21 cellular contexts compared by ENCODE assay signal in the genomic region with DNA sequence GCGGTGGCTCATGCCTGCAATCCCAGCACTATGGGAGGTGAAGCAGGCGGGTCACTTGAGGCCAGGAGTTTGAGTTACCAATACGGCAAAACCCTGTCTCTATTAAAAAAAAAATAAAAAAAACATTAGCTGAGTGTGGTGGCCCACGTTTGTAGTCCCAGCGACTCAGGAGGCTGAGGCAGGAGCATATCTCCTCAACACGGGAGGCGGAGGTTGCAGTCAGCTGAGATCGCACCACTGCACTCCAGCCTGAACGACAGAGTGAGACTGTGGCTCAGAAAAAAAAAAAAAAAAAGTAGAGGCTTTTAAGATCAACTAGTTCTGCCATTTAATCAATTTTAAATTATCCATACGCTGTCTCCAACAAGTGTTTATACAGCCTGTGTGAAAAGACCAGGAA.
A peak's percentile ranks its signal among the peaks of the same experiment; 100 is the strongest.
DNase-seq lines count a peak whose midpoint lies in the region; ATAC-seq, FAIRE-seq and TF ChIP-seq lines count a peak whose summit lies in the region.
"Had no signal": no experiment of that assay in that cellular context is flagged by ENCODE, and none has a peak within 500 bp of the region (broad histone marks: within the 10 kb centered on the region; RNA-seq: fewer than 3 reads in every experiment).

No MANE protein-coding gene starts in this region.

- H3K9me3 ChIP-seq in K562 (replicated peaks; ENCODE audit: control insufficient read depth, insufficient read depth, low read depth, low read length) (no peaks in the 10 kb centered on the region), spleen (peaks cover 0 to 7% (median 1%) of the 10 kb centered on the region in 8 donors), prostate gland (no peaks in the 10 kb centered on the region)
- H3K9me3 ChIP-seq: A549, Caco-2 had no signal

- no peaks in the 10 kb centered on the region for H3K4me1 ChIP-seq in K562 (replicated peaks in 1 of 2; ENCODE audit: control insufficient read depth in 2 of 2, insufficient read depth in 2 of 2, low read length in 2 of 2)
- no peaks in the 10 kb centered on the region for H3K4me1 ChIP-seq in spleen
- no peaks in the 10 kb centered on the region for H3K4me1 ChIP-seq in prostate gland (replicated peaks)
- H3K4me1 ChIP-seq: A549; BLaER1 treated with 17β-estradiol and CSF1 and Interleukin-3, amounts not matched to agents 10 nM and 100 nM; Caco-2 had no signal

- CTCF ChIA-PET in HEK293T (lab: Yijun Ruan, JAX), result interaction anchor here (0.6 to 0.7 kb wide), 2 partner anchors 13 to 26 kb away, joined by 3 to 5 read pairs; no protein-coding TSS in a partner anchor
- CTCF ChIA-PET in K562 (lab: Yijun Ruan, JAX; ENCODE audit: low intra/inter-chr PET ratio), result no interaction called here

- no peak overlapping the region for H2AFZ ChIP-seq in K562 (ENCODE audit: low read depth, low read length)

- H3K79me2 ChIP-seq in K562 (ENCODE audit: control insufficient read depth, insufficient read depth, low read length), result no peaks in the 10 kb centered on the region

- WGBS in K562 (ENCODE audit: insufficient coverage, low coverage, missing lambda C conversion rate), result 22% methylated on average over 8 of the region's 10 CpGs
- 86 to 91% (median 90%) methylated on average over 10 of the region's 10 CpGs for WGBS in spleen, 5 donors
- WGBS in prostate gland, result 88% methylated on average over 10 of the region's 10 CpGs

- ATAC-seq in K562 (peak; percentile 68), GM21786 (IDR thresholded peaks at IDR 0.05; ENCODE audit: unreplicated experiment) (no peak), HG03460 (IDR thresholded peaks at IDR 0.05; ENCODE audit: unreplicated experiment) (no peak)
- ATAC-seq: A549; CD8-positive, alpha-beta T cell had no signal

- H3K4me2 ChIP-seq in K562 (ENCODE audit: insufficient read depth, low read length), result no peak overlapping the region
- H3K4me2 ChIP-seq: A549; BLaER1 treated with 17β-estradiol and CSF1 and Interleukin-3, amounts not matched to agents 10 nM and 100 nM had no signal

- H3K27me3 ChIP-seq in K562 (ENCODE audit: control insufficient read depth in 2 of 2, insufficient read depth in 2 of 2, low read length in 2 of 2), result no peaks in the 10 kb centered on the region
- no peaks in the 10 kb centered on the region for H3K27me3 ChIP-seq in spleen (replicated peaks in 1 of 7)
- H3K27me3 ChIP-seq in prostate gland (replicated peaks; ENCODE audit: insufficient read depth), result no peaks in the 10 kb centered on the region
- H3K27me3 ChIP-seq: BLaER1 treated with 17β-estradiol and CSF1 and Interleukin-3, amounts not matched to agents 10 nM and 100 nM had no signal

- no peaks in the 10 kb centered on the region for H3K36me3 ChIP-seq in K562 (ENCODE audit: control insufficient read depth, insufficient read depth, low read length)
- H3K36me3 ChIP-seq in spleen, result no peaks in the 10 kb centered on the region
- H3K36me3 ChIP-seq in prostate gland, result no peaks in the 10 kb centered on the region
- H3K36me3 ChIP-seq: BLaER1 treated with 17β-estradiol and CSF1 and Interleukin-3, amounts not matched to agents 10 nM and 100 nM had no signal

- TF ChIP-seq CTCF in K562 (IDR thresholded peaks at IDR 0.05 in 2 of 3, conservative IDR thresholded peaks at IDR 0.05 in 1 of 3; ENCODE audit: insufficient read depth in 2 of 3, low read depth in 1 of 3, low read length in 3 of 3) (no peak), spleen (IDR thresholded peaks at IDR 0.05 in 8 of 11, conservative IDR thresholded peaks at IDR 0.05 in 3 of 11) (no peak), prostate gland (IDR thresholded peaks at IDR 0.05) (no peak)

- POLR2A ChIA-PET in HEK293T (lab: Yijun Ruan, JAX) (no interaction called here), K562 (lab: Yijun Ruan, JAX) (interaction anchor here (0.6 kb wide), 1 partner anchor 78 kb away, joined by 7 read pairs; no protein-coding TSS in a partner anchor)

- no peak for DNase-seq in HEK293T (ENCODE audit: extremely low spot score)
- peak in 1 of 4 experiments; percentile 18 for DNase-seq in K562 (ENCODE audit: extremely low read depth in 1 of 4, low spot score in 3 of 4)
- peak; percentile 24 for DNase-seq in islet precursor cell
- peak; percentile 56 for DNase-seq in spleen
- DNase-seq in prostate gland (ENCODE audit: low spot score), result no peak
- DNase-seq: AML-193; Caco-2; Calu3; CD4-positive, alpha-beta T cell; CD8-positive, alpha-beta T cell; DMS79 treated with DMSO at 0.1 percent for 48 hours; GF-D8 had no signal

- intact Hi-C loops in K562 (cut with micrococcal nuclease), result no loop called here
- intact Hi-C loops in spleen (cut with DNase I; ENCODE audit: low total_unique reads), result no loop called here
- intact Hi-C loops in prostate gland (cut with DNase I), result no loop called here

- no peak for TF ChIP-seq RAD21 in K562 (CRISPR knock-in tag; conservative IDR thresholded peaks at IDR 0.05 in 1 of 2, IDR thresholded peaks at IDR 0.05 in 1 of 2)

- H3K27ac ChIP-seq in K562 (ENCODE audit: extremely low read depth, low read depth, low read length) (no peak overlapping the region), spleen (no peak overlapping the region), prostate gland (no peak overlapping the region)
- H3K27ac ChIP-seq: 22Rv1; A549; BLaER1 treated with 17β-estradiol and CSF1 and Interleukin-3, amounts not matched to agents 10 nM and 100 nM; C4-2B had no signal

- no peak for TF ChIP-seq EP300 in K562 (IDR thresholded peaks at IDR 0.05; ENCODE audit: low read length)

- H3K9ac ChIP-seq in K562 (ENCODE audit: insufficient read depth in 1 of 2, low read depth in 2 of 2, low read length in 2 of 2), result no peak overlapping the region
- H3K9ac ChIP-seq: BLaER1 treated with 17β-estradiol and CSF1 and Interleukin-3, amounts not matched to agents 10 nM and 100 nM had no signal

- FAIRE-seq in K562 (lab: Jason Lieb, UNC), result no peak
- FAIRE-seq: A549, D721Med, GM12891, GM19239 had no signal

- no peaks in the 10 kb centered on the region for H4K20me1 ChIP-seq in K562 (replicated peaks; ENCODE audit: control insufficient read depth, insufficient read depth, low read length)
- H4K20me1 ChIP-seq: BLaER1 treated with 17β-estradiol and CSF1 and Interleukin-3, amounts not matched to agents 10 nM and 100 nM had no signal

- TF ChIP-seq POLR2A in K562 (conservative IDR thresholded peaks at IDR 0.05) (no peak), spleen (IDR thresholded peaks at IDR 0.05) (no peak), prostate gland (IDR thresholded peaks at IDR 0.05) (no peak)

- no peak overlapping the region for H3K4me3 ChIP-seq in K562
- H3K4me3 ChIP-seq in spleen, result no peak overlapping the region
- H3K4me3 ChIP-seq in prostate gland, result no peak overlapping the region
- H3K4me3 ChIP-seq: A549; BLaER1 treated with 17β-estradiol and CSF1 and Interleukin-3, amounts not matched to agents 10 nM and 100 nM had no signal

- H3K9me1 ChIP-seq in K562 (ENCODE audit: control insufficient read depth, insufficient read depth, low read length), result no peaks in the 10 kb centered on the region

- BruUV-seq in K562 (replicated peaks; lab: Mats Ljungman, UMichigan), result no TSS peak

- in situ Hi-C loops in K562 (cut with MboI), result no loop called here

TF ChIP-seq in HEK293T, 16 proteins besides CTCF, POLR2A, EP300 and RAD21:
- TF ChIP-seq ZNF384 (IDR thresholded peaks at IDR 0.05), result peak; percentile 51; the same call in 1 of the 2 replicates
- no peak for TF ChIP-seq NFRKB (IDR thresholded peaks at IDR 0.05)
- TF ChIP-seq FOXA1 (IDR thresholded peaks at IDR 0.05), result no peak
- no peak for TF ChIP-seq ARNT (IDR thresholded peaks at IDR 0.05)

TF ChIP-seq in K562, 482 proteins besides CTCF, POLR2A, EP300 and RAD21 (continues in another document):
- TF ChIP-seq ZNF274 (IDR thresholded peaks at IDR 0.05; ENCODE audit: borderline replicate concordance, low read depth, low read length), result no peak
- TF ChIP-seq EHMT2 (IDR thresholded peaks at IDR 0.05), result no peak
- TF ChIP-seq, protein P1, sequence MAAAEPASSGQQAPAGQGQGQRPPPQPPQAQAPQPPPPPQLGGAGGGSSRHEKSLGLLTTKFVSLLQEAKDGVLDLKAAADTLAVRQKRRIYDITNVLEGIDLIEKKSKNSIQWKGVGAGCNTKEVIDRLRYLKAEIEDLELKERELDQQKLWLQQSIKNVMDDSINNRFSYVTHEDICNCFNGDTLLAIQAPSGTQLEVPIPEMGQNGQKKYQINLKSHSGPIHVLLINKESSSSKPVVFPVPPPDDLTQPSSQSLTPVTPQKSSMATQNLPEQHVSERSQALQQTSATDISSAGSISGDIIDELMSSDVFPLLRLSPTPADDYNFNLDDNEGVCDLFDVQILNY (CRISPR knock-in tag; IDR thresholded peaks at IDR 0.05), result no peak
- no peak for TF ChIP-seq ZNF780A (CRISPR knock-in tag; IDR thresholded peaks at IDR 0.05)
- no peak for TF ChIP-seq ASH1L (IDR thresholded peaks at IDR 0.05; ENCODE audit: borderline replicate concordance, low read depth, partially characterized antibody)
- TF ChIP-seq CREBBP (IDR thresholded peaks at IDR 0.05; ENCODE audit: low read depth, low read length), result no peak
- no peak for TF ChIP-seq XRCC4 (IDR thresholded peaks at IDR 0.05; ENCODE audit: extremely low read depth, insufficient read depth, insufficient read length)
- no peak for TF ChIP-seq ZNF444 (CRISPR knock-in tag; IDR thresholded peaks at IDR 0.05)
- TF ChIP-seq DDX20 (tag; IDR thresholded peaks at IDR 0.05; ENCODE audit: low read depth), result no peak
- TF ChIP-seq, protein P2, sequence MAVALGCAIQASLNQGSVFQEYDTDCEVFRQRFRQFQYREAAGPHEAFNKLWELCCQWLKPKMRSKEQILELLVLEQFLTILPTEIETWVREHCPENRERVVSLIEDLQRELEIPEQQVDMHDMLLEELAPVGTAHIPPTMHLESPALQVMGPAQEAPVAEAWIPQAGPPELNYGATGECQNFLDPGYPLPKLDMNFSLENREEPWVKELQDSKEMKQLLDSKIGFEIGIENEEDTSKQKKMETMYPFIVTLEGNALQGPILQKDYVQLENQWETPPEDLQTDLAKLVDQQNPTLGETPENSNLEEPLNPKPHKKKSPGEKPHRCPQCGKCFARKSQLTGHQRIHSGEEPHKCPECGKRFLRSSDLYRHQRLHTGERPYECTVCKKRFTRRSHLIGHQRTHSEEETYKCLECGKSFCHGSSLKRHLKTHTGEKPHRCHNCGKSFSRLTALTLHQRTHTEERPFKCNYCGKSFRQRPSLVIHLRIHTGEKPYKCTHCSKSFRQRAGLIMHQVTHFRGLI (CRISPR knock-in tag; IDR thresholded peaks at IDR 0.05), result no peak
- TF ChIP-seq, protein P3, sequence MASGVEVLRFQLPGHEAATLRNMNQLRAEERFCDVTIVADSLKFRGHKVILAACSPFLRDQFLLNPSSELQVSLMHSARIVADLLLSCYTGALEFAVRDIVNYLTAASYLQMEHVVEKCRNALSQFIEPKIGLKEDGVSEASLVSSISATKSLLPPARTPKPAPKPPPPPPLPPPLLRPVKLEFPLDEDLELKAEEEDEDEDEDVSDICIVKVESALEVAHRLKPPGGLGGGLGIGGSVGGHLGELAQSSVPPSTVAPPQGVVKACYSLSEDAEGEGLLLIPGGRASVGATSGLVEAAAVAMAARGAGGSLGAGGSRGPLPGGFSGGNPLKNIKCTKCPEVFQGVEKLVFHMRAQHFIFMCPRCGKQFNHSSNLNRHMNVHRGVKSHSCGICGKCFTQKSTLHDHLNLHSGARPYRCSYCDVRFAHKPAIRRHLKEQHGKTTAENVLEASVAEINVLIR (CRISPR knock-in tag; IDR thresholded peaks at IDR 0.05), result no peak

Comparison
In these comparisons a context has a peak if more than half of its experiments do, and no peak if none do; other contexts are left out.
1. DNase-seq: peak in islet precursor cell (single experiment) and spleen (single experiment); none in HEK293T (single experiment) and prostate gland (single experiment).